ENCODE assay signal across 23 cellular contexts in genomic region chr7:155317114-155317434, GRCh38. TPM values are rescaled to one million over a fixed set of nuclear protein-coding genes. Genes with fewer than 3 reads are reported as not detected.
DNase-seq lines count a peak whose midpoint lies in the region; ATAC-seq, FAIRE-seq and TF ChIP-seq lines count a peak whose summit lies in the region.
"Had no signal": no experiment of that assay in that cellular context is flagged by ENCODE, and none has a peak within 500 bp of the region (broad histone marks: within the 10 kb centered on the region; RNA-seq: fewer than 3 reads in every experiment).

No MANE protein-coding gene starts in this region.

- no peaks in the 10 kb centered on the region for H3K27me3 Mint-ChIP-seq in T-cell

- ATAC-seq in K562 (no peak; the same call in 1 of the 3 replicates), T-cell (replicated peaks in 1 of 4) (no peak)
- peak; percentile 32 for ATAC-seq in stimulated activated effector memory CD8-positive, alpha-beta T cell treated with anti-CD3 and anti-CD28 coated beads, Interleukin-12 subunit alpha, Interleukin-12 subunit beta, amount 100 ng/mL, for 72 hours

- H3K4me1 ChIP-seq in HEK293 (ENCODE audit: control insufficient read depth, insufficient read depth, low read length), result no peaks in the 10 kb centered on the region
- H3K4me1 ChIP-seq in K562 (replicated peaks in 1 of 2; ENCODE audit: control insufficient read depth in 2 of 2, insufficient read depth in 2 of 2, low read length in 2 of 2), result peaks cover 6 to 20% of the 10 kb centered on the region in 2 experiments; a peak in 4 of 5 replicates
- H3K4me1 ChIP-seq in neuronal stem cell (ENCODE audit: control insufficient read depth in 2 of 2, insufficient read depth in 1 of 2, low read depth in 1 of 2, low read length in 2 of 2), result no peaks in the 10 kb centered on the region
- H3K4me1 ChIP-seq: A549, BE2C, Caco-2, HAP-1 had no signal

- H3K79me2 ChIP-seq in K562 (ENCODE audit: control insufficient read depth, insufficient read depth, low read length), result no peaks in the 10 kb centered on the region

- H2BK5ac ChIP-seq in neuronal stem cell (ENCODE audit: low read length), result no peak overlapping the region

- H2BK15ac ChIP-seq in neuronal stem cell (ENCODE audit: low read length), result no peak overlapping the region

- no peaks in the 10 kb centered on the region for H3K9me1 ChIP-seq in K562 (ENCODE audit: control insufficient read depth, insufficient read depth, low read length)

- CTCF ChIA-PET in HEK293 (lab: Yijun Ruan, JAX) (no interaction called here), K562 (lab: Yijun Ruan, JAX; ENCODE audit: low intra/inter-chr PET ratio) (no interaction called here), T-cell (lab: Charles Lee) (no interaction called here)

- no TSS peak for BruUV-seq in K562 (replicated peaks; lab: Mats Ljungman, UMichigan)

- no peak for TF ChIP-seq POLR2A in K562 (conservative IDR thresholded peaks at IDR 0.05)

- TF ChIP-seq RAD21 in K562 (CRISPR knock-in tag; conservative IDR thresholded peaks at IDR 0.05 in 1 of 2, IDR thresholded peaks at IDR 0.05 in 1 of 2), result no peak

- intact Hi-C loops in K562 (cut with micrococcal nuclease), result no loop called here

- H2BK12ac ChIP-seq in neuronal stem cell (ENCODE audit: low read length), result no peak overlapping the region

- H3K4ac ChIP-seq in neuronal stem cell (ENCODE audit: low read length), result no peak overlapping the region

- TF ChIP-seq CTCF in HEK293 (tag by site-specific recombination; IDR thresholded peaks at IDR 0.05), result no peak
- no peak for TF ChIP-seq CTCF in K562 (IDR thresholded peaks at IDR 0.05 in 2 of 3, conservative IDR thresholded peaks at IDR 0.05 in 1 of 3; ENCODE audit: insufficient read depth in 2 of 3, low read depth in 1 of 3, low read length in 3 of 3)
- no peak for TF ChIP-seq CTCF in brain microvascular endothelial cell (IDR thresholded peaks at IDR 0.05; ENCODE audit: low read depth, low read length, missing control alignments)

- no peak for TF ChIP-seq EP300 in K562 (IDR thresholded peaks at IDR 0.05; ENCODE audit: low read length)

- H3K36me3 Mint-ChIP-seq in stimulated activated effector memory CD8-positive, alpha-beta T cell treated with anti-CD3 and anti-CD28 coated beads, Interleukin-12 subunit alpha, Interleukin-12 subunit beta, amount 100 ng/mL, for 72 hours, result peaks cover 18% of the 10 kb centered on the region
- no peaks in the 10 kb centered on the region for H3K36me3 Mint-ChIP-seq in T-cell
- H3K36me3 Mint-ChIP-seq: CD4-positive, alpha-beta memory T cell had no signal

- H4K20me1 ChIP-seq in K562 (replicated peaks; ENCODE audit: control insufficient read depth, insufficient read depth, low read length), result no peaks in the 10 kb centered on the region
- H4K20me1 ChIP-seq: BLaER1 treated with 17β-estradiol and CSF1 and Interleukin-3, amounts not matched to agents 10 nM and 100 nM had no signal

- 0 out of 4 replicates have a peak overlapping the region, but pooled peaks of 1 of the 2 experiments have one; percentile 75 for H3K9ac ChIP-seq in K562 (ENCODE audit: insufficient read depth in 1 of 2, low read depth in 2 of 2, low read length in 2 of 2)
- H3K9ac ChIP-seq in neuronal stem cell (ENCODE audit: low read depth, low read length, poor library complexity), result peak overlapping the region; percentile 47
- H3K9ac ChIP-seq: BLaER1 treated with 17β-estradiol and CSF1 and Interleukin-3, amounts not matched to agents 10 nM and 100 nM had no signal

- H3K9me3 Mint-ChIP-seq in stimulated activated effector memory CD8-positive, alpha-beta T cell treated with anti-CD3 and anti-CD28 coated beads, Interleukin-12 subunit alpha, Interleukin-12 subunit beta, amount 100 ng/mL, for 72 hours, result no peaks in the 10 kb centered on the region
- no peaks in the 10 kb centered on the region for H3K9me3 Mint-ChIP-seq in T-cell
- H3K9me3 Mint-ChIP-seq: CD4-positive, alpha-beta memory T cell had no signal

- H2AFZ ChIP-seq in K562 (ENCODE audit: low read depth, low read length), result peak overlapping the region; percentile 72
- H2AFZ ChIP-seq in neuronal stem cell (ENCODE audit: low read length), result no peak overlapping the region

- no peak for FAIRE-seq in K562 (lab: Jason Lieb, UNC)
- FAIRE-seq: A549, G401.6, GM12892, H54 had no signal

- no peaks in the 10 kb centered on the region for H3K79me1 ChIP-seq in neuronal stem cell (ENCODE audit: low read depth, low read length)

- H3K14ac ChIP-seq in neuronal stem cell (ENCODE audit: low read length), result no peak overlapping the region

- H3K18ac ChIP-seq in neuronal stem cell (ENCODE audit: low read length), result no peak overlapping the region

- H3K4me3 ChIP-seq in HEK293 (ENCODE audit: low read depth, low read length) (no peak overlapping the region), K562 (no peak overlapping the region), neuronal stem cell (ENCODE audit: low read length in 2 of 2) (no peak overlapping the region), brain microvascular endothelial cell (ENCODE audit: low read depth, low read length) (no peak overlapping the region)
- H3K4me3 ChIP-seq: A549; BLaER1 treated with 17β-estradiol and CSF1 and Interleukin-3, amounts not matched to agents 10 nM and 100 nM; HAP-1 had no signal

- no peak overlapping the region for H2BK120ac ChIP-seq in neuronal stem cell (ENCODE audit: low read depth, low read length)

- 5% methylated on average over 3 of the region's 3 CpGs for WGBS in K562 (ENCODE audit: insufficient coverage, low coverage, missing lambda C conversion rate)
- WGBS in neuronal stem cell (ENCODE audit: extremely low coverage in 2 of 2, insufficient read length in 2 of 2, insufficient replicate concordance in 1 of 2), 2 donors, result no CpG with 5 or more reads among the region's 3 CpGs

- no peak overlapping the region for H3K27ac Mint-ChIP-seq in stimulated activated effector memory CD8-positive, alpha-beta T cell treated with anti-CD3 and anti-CD28 coated beads, Interleukin-12 subunit alpha, Interleukin-12 subunit beta, amount 100 ng/mL, for 72 hours
- no peak overlapping the region for H3K27ac Mint-ChIP-seq in T-cell
- H3K27ac Mint-ChIP-seq: CD4-positive, alpha-beta memory T cell had no signal

- H3K4me3 Mint-ChIP-seq in stimulated activated effector memory CD8-positive, alpha-beta T cell treated with anti-CD3 and anti-CD28 coated beads, Interleukin-12 subunit alpha, Interleukin-12 subunit beta, amount 100 ng/mL, for 72 hours, result no peak overlapping the region
- no peak overlapping the region for H3K4me3 Mint-ChIP-seq in T-cell
- H3K4me3 Mint-ChIP-seq: CD4-positive, alpha-beta memory T cell had no signal

- DNase-seq in K562 (ENCODE audit: extremely low read depth in 1 of 4, low spot score in 3 of 4) (no peak), neuronal stem cell (ENCODE audit: low spot score) (no peak), brain microvascular endothelial cell (no peak), T-cell (no peak), NCI-H2081 (lab: John Stamatoyannopoulos, UW) (no peak), NCI-H69 (lab: John Stamatoyannopoulos, UW) (no peak)
- DNase-seq in stimulated activated effector memory CD8-positive, alpha-beta T cell treated with anti-CD3 and anti-CD28 coated beads, Interleukin-12 subunit alpha, Interleukin-12 subunit beta, amount 100 ng/mL, for 72 hours (ENCODE audit: low spot score in 2 of 2), result no peak
- DNase-seq: 8988T; ACHN; AML-193; BE2C; Caco-2; CD4-positive, alpha-beta memory T cell; DMS153; DND-41; GOT3 had no signal

- no peak overlapping the region for H2AK5ac ChIP-seq in neuronal stem cell (ENCODE audit: low read depth, low read length)

- H3K9me3 ChIP-seq in HEK293 (ENCODE audit: control insufficient read depth, insufficient read depth, low read depth, low read length), result no peaks in the 10 kb centered on the region
- no peaks in the 10 kb centered on the region for H3K9me3 ChIP-seq in K562 (replicated peaks; ENCODE audit: control insufficient read depth, insufficient read depth, low read depth, low read length)
- H3K9me3 ChIP-seq in neuronal stem cell (replicated peaks in 1 of 2; ENCODE audit: control insufficient read depth in 2 of 2, insufficient read depth in 1 of 2, low read depth in 1 of 2, low read length in 2 of 2), result no peaks in the 10 kb centered on the region
- H3K9me3 ChIP-seq: A549, BE2C, Caco-2, HAP-1 had no signal

- no peak overlapping the region for H4K91ac ChIP-seq in neuronal stem cell (ENCODE audit: low read depth, low read length, poor library complexity)

- no peak overlapping the region for H4K8ac ChIP-seq in neuronal stem cell (ENCODE audit: low read depth, low read length)

- H3K4me2 ChIP-seq in K562 (ENCODE audit: insufficient read depth, low read length) (0 out of 2 replicates have a peak overlapping the region, but pooled peaks have one; percentile 51), neuronal stem cell (ENCODE audit: insufficient read depth, low read length, poor library complexity, severe bottlenecking) (no peak overlapping the region)
- H3K4me2 ChIP-seq: A549 had no signal

- H3K27me3 ChIP-seq in K562 (ENCODE audit: control insufficient read depth in 2 of 2, insufficient read depth in 2 of 2, low read length in 2 of 2) (peaks cover 3 to 36% of the 10 kb centered on the region in 2 experiments; a peak in 4 of 5 replicates), neuronal stem cell (ENCODE audit: control insufficient read depth in 3 of 3, insufficient read depth in 3 of 3, low read depth in 1 of 3, low read length in 3 of 3) (no peaks in the 10 kb centered on the region), brain microvascular endothelial cell (replicated peaks) (no peaks in the 10 kb centered on the region)
- H3K27me3 ChIP-seq: BE2C; BLaER1 treated with 17β-estradiol and CSF1 and Interleukin-3, amounts not matched to agents 10 nM and 100 nM had no signal

- no peaks in the 10 kb centered on the region for H3K4me1 Mint-ChIP-seq in stimulated activated effector memory CD8-positive, alpha-beta T cell treated with anti-CD3 and anti-CD28 coated beads, Interleukin-12 subunit alpha, Interleukin-12 subunit beta, amount 100 ng/mL, for 72 hours
- no peaks in the 10 kb centered on the region for H3K4me1 Mint-ChIP-seq in T-cell
- H3K4me1 Mint-ChIP-seq: CD4-positive, alpha-beta memory T cell had no signal

- POLR2A ChIA-PET in HEK293 (lab: Yijun Ruan, JAX) (no interaction called here), K562 (lab: Yijun Ruan, JAX) (no interaction called here), T-cell (lab: Charles Lee) (interaction anchor here in 1 of 2 donors (0.6 kb wide), 1 partner anchor 292 kb away, joined by 3 read pairs; no protein-coding TSS in a partner anchor)

- in situ Hi-C loops in K562 (cut with MboI) (no loop called here), brain microvascular endothelial cell (cut with HindIII; ENCODE audit: low pct_ligation_motif_present, low sequenced_read_pairs) (no loop called here)

- H3K27ac ChIP-seq in HEK293 (ENCODE audit: extremely low read depth, low read depth, low read length) (no peak overlapping the region), K562 (ENCODE audit: extremely low read depth, low read depth, low read length) (no peak overlapping the region), neuronal stem cell (replicated peaks; ENCODE audit: low read length) (no peak overlapping the region), brain microvascular endothelial cell (no peak overlapping the region)
- H3K27ac ChIP-seq: A549; BLaER1 treated with 17β-estradiol and CSF1 and Interleukin-3, amounts not matched to agents 10 nM and 100 nM had no signal

- no peaks in the 10 kb centered on the region for H3K36me3 ChIP-seq in HEK293 (ENCODE audit: control insufficient read depth in 2 of 2, insufficient read depth in 1 of 2, low read length in 2 of 2)
- no peaks in the 10 kb centered on the region for H3K36me3 ChIP-seq in K562 (ENCODE audit: control insufficient read depth, insufficient read depth, low read length)
- no peaks in the 10 kb centered on the region for H3K36me3 ChIP-seq in neuronal stem cell (replicated peaks in 1 of 2; ENCODE audit: control insufficient read depth in 2 of 2, insufficient read depth in 2 of 2, low read length in 2 of 2)
- H3K36me3 ChIP-seq in brain microvascular endothelial cell (replicated peaks), result no peaks in the 10 kb centered on the region
- H3K36me3 ChIP-seq: BE2C, HAP-1 had no signal

- peak overlapping the region; percentile 70 for H3K23ac ChIP-seq in neuronal stem cell (ENCODE audit: low read depth, low read length, poor library complexity)

RNA-seq across cellular contexts. Expression of gene INSIG1, which starts 19.4 kb away (rescaled TPM):
- 622 and 799 TPM in 2 replicates for total RNA-seq in K562 (2011; cell fraction: chromatin; rRNA removed; ENCODE audit: low replicate concordance)
- 847 and 892 TPM in 2 replicates for total RNA-seq in K562 (2011; cell fraction: nucleolus; rRNA removed)
- total RNA-seq in K562 (2011; cell fraction: nucleoplasm; rRNA removed), result 1,016 and 1,247 TPM in 2 replicates
- total RNA-seq in K562 (2014; rRNA removed) (294 and 361 TPM in 2 replicates), K562 (2014; rRNA removed; fragmentation: Illumina TruSeq; extraction: Trizol) (236 and 238 TPM in 2 replicates), K562 (2015; rRNA removed; fragmentation: Illumina TruSeq; extraction: Trizol) (173 and 188 TPM in 2 replicates), K562 (2021) (254 and 296 TPM in 2 replicates), T-cell (10 to 100 TPM; 38.0 to 47.3 (median 42.4) TPM)
- polyA plus RNA-seq in K562 (2011; rRNA removed) (625 and 787 TPM in 2 replicates), K562 (2014; fragmentation: Illumina TruSeq; extraction: Trizol) (188 and 224 TPM in 2 replicates), K562 (2014; fragmentation: Nextera tagmentation; extraction: Ambion mirVana) (10 to 100 TPM; 57.1 to 69.2 TPM), K562 (2014; rRNA removed) (250 and 268 TPM in 2 replicates)
- 709 and 1,098 TPM in 2 replicates for polyA plus RNA-seq in K562 (2011; cell fraction: cytosol; rRNA removed)
- polyA plus RNA-seq in K562 (2011; cell fraction: nucleus; rRNA removed), result 446 and 453 TPM in 2 replicates
- polyA plus RNA-seq in K562 (2012), result 116 and 259 TPM in 2 replicates
- 551 and 619 TPM in 2 replicates for polyA minus RNA-seq in K562 (2011; rRNA and poly(A)+ RNA removed)
- 392 and 408 TPM in 2 replicates for polyA minus RNA-seq in K562 (2011; cell fraction: cytosol; rRNA and poly(A)+ RNA removed)
- polyA minus RNA-seq in K562 (2011; cell fraction: nucleus; rRNA and poly(A)+ RNA removed), result 329 and 473 TPM in 2 replicates
- 183 TPM for polyA plus RNA-seq in neuronal stem cell (2013, experiment 1 of 2)
- polyA plus RNA-seq in neuronal stem cell (2013, experiment 2 of 2), result 199 TPM
